In the genomic region with DNA sequence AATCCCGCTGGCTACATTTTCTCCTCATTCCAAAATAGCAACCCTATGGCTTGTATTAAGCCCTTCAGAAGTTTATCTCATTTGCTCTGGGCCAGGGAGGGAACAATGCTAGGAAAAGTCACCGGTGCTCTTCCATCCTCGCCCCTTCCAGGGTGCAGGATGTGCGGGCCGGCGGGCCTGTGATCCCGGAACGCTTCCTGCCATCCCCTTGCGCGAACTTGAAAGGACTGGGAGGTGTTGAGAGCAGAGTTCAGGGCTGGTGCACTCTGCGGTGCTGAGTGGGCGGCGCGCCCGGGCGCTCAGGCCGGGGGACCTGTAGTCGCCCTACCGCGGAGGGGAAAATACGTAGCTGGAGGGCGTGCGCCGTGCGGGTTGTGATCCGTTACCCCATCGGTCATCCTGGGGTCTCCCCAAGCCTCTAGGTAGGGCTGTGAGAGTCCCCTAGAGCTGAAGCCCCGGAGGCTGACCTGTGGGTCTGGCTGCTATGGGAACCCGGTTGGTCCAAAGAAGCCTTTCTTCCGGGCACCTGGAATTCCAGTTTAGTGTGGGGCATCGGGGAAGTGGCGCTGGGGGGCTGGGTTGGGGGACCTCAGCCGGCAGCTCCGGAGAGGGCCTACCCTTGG, we compare ENCODE assay signal across 9 cellular contexts. TPM values are rescaled to one million over a fixed set of nuclear protein-coding genes. Genes with fewer than 3 reads are reported as not detected.
DNase-seq lines count a peak whose midpoint lies in the region; ATAC-seq and TF ChIP-seq lines count a peak whose summit lies in the region.
"Had no signal": no experiment of that assay in that cellular context is flagged by ENCODE, and none has a peak within 500 bp of the region (broad histone marks: within the 10 kb centered on the region; RNA-seq: fewer than 3 reads in every experiment).

No MANE protein-coding gene starts in this region.

- TF ChIP-seq CTCF in uterus (IDR thresholded peaks at IDR 0.05): no peak
- TF ChIP-seq CTCF in CD4-positive, alpha-beta T cell (IDR thresholded peaks at IDR 0.05): no peak

- no peaks in the 10 kb centered on the region for H3K36me3 ChIP-seq in duodenal mucosa (ENCODE audit: control insufficient read depth in 1 of 2, insufficient read depth in 2 of 2, low read length in 2 of 2)
- H3K36me3 ChIP-seq in mucosa of rectum (ENCODE audit: control insufficient read depth in 2 of 2, insufficient read depth in 2 of 2, low read length in 2 of 2): no peaks in the 10 kb centered on the region
- H3K36me3 ChIP-seq in uterus: no peaks in the 10 kb centered on the region
- H3K36me3 ChIP-seq: BLaER1 treated with 17β-estradiol and CSF1 and Interleukin-3, amounts not matched to agents 10 nM and 100 nM had no signal

- H3K4me1 Mint-ChIP-seq in CD4-positive, alpha-beta T cell (ENCODE audit: low read depth): peaks cover 47% of the 10 kb centered on the region

- peak; percentile 14 to 24 for TF ChIP-seq POLR2A in uterus (IDR thresholded peaks at IDR 0.05)

- CTCF ChIA-PET in CD4-positive, alpha-beta T cell (lab: Charles Lee): no interaction called here

- no peaks in the 10 kb centered on the region for H3K9me3 Mint-ChIP-seq in CD4-positive, alpha-beta T cell

- H3K36me3 Mint-ChIP-seq in CD4-positive, alpha-beta T cell (ENCODE audit: low read depth): no peaks in the 10 kb centered on the region

- no peak overlapping the region for H3K4me3 Mint-ChIP-seq in CD4-positive, alpha-beta T cell

- peak overlapping the region; percentile 63 for H3K27ac ChIP-seq in duodenal mucosa (ENCODE audit: low read depth, low read length)
- H3K27ac ChIP-seq in mucosa of rectum (ENCODE audit: low read depth in 2 of 2, low read length in 2 of 2): peak overlapping the region; percentile 85 to 88
- peak overlapping the region; percentile 66 to 83 for H3K27ac ChIP-seq in uterus
- H3K27ac ChIP-seq in CD4-positive, alpha-beta T cell (ENCODE audit: low read depth, low read length): no peak overlapping the region
- H3K27ac ChIP-seq: BLaER1 treated with 17β-estradiol and CSF1 and Interleukin-3, amounts not matched to agents 10 nM and 100 nM had no signal

- H3K9ac ChIP-seq in duodenal mucosa (ENCODE audit: low read depth in 1 of 2, low read length in 2 of 2) (peak overlapping the region; percentile 75 to 85), mucosa of rectum (ENCODE audit: low read depth in 1 of 2, low read length in 2 of 2) (peak overlapping the region; percentile 79 to 92)

- no peaks in the 10 kb centered on the region for H3K9me3 ChIP-seq in duodenal mucosa (ENCODE audit: control insufficient read depth in 1 of 2, low read length in 2 of 2)
- no peaks in the 10 kb centered on the region for H3K9me3 ChIP-seq in mucosa of rectum (ENCODE audit: control insufficient read depth in 2 of 2, low read length in 2 of 2)
- H3K9me3 ChIP-seq in uterus: no peaks in the 10 kb centered on the region
- H3K9me3 ChIP-seq in CD4-positive, alpha-beta T cell (ENCODE audit: control insufficient read depth, low read length): no peaks in the 10 kb centered on the region

- peaks cover 17 to 27% of the 10 kb centered on the region in 2 donors for H3K4me1 ChIP-seq in duodenal mucosa (ENCODE audit: control insufficient read depth in 1 of 2, insufficient read depth in 2 of 2, low read length in 2 of 2)
- H3K4me1 ChIP-seq in mucosa of rectum (ENCODE audit: control insufficient read depth in 2 of 2, insufficient read depth in 2 of 2, low read length in 2 of 2): peaks cover 12 to 35% of the 10 kb centered on the region in 2 donors
- peaks cover 0 to 7% of the 10 kb centered on the region in 2 donors for H3K4me1 ChIP-seq in uterus

- DNase-seq in Right ventricle myocardium superior: no peak
- DNase-seq in cardiac septum (ENCODE audit: low spot score): no peak
- peak in 1 of 2 donors; percentile 40 for DNase-seq in uterus
- DNase-seq in SKM-1 treated with dmso at 0.1 percent for 144 hours (lab: John Stamatoyannopoulos, UW; ENCODE audit: unreplicated experiment): no peak
- DNase-seq in CD4-positive, alpha-beta T cell: no peak

- H3K27me3 Mint-ChIP-seq in CD4-positive, alpha-beta T cell: peaks cover 56% of the 10 kb centered on the region

- no peak overlapping the region for H3K27ac Mint-ChIP-seq in CD4-positive, alpha-beta T cell

- POLR2A ChIA-PET in CD4-positive, alpha-beta T cell (lab: Charles Lee): no interaction called here

- peak overlapping the region; percentile 69 to 72 for H3K4me3 ChIP-seq in duodenal mucosa (ENCODE audit: low read depth in 1 of 2, low read length in 2 of 2)
- H3K4me3 ChIP-seq in mucosa of rectum (ENCODE audit: low read length in 2 of 2): peak overlapping the region; percentile 81 to 83
- H3K4me3 ChIP-seq in uterus: peak overlapping the region; percentile 1 to 11

- H3K27me3 ChIP-seq in duodenal mucosa (ENCODE audit: control insufficient read depth in 1 of 2, insufficient read depth in 2 of 2, low read length in 2 of 2): peaks cover 34 to 67% of the 10 kb centered on the region in 2 donors
- peaks cover 12 to 17% of the 10 kb centered on the region in 2 donors for H3K27me3 ChIP-seq in mucosa of rectum (ENCODE audit: control insufficient read depth in 2 of 2, insufficient read depth in 2 of 2, low read length in 2 of 2)
- H3K27me3 ChIP-seq in uterus: peaks cover 0 to 71% of the 10 kb centered on the region in 2 donors
- peaks cover 96% of the 10 kb centered on the region for H3K27me3 ChIP-seq in CD4-positive, alpha-beta T cell (ENCODE audit: control insufficient read depth, insufficient read depth, low read length)

- ATAC-seq in Right ventricle myocardium superior (ENCODE audit: poor library complexity) (peak; percentile 22), HG03565 (IDR thresholded peaks at IDR 0.05; ENCODE audit: unreplicated experiment) (no peak)
- no peak for ATAC-seq in CD4-positive, alpha-beta T cell (ENCODE audit: poor library complexity)

- intact Hi-C loops in Right ventricle myocardium superior (cut with DNase I): no loop called here
- intact Hi-C loops in cardiac septum (cut with DNase I): loop anchor here (5.0 kb wide), 1 partner anchor 37 kb away; no protein-coding TSS in a partner anchor
- intact Hi-C loops in uterus (cut with DNase I; ENCODE audit: low total_unique reads): no loop called here
- intact Hi-C loops in CD4-positive, alpha-beta T cell (cut with DNase I, micrococcal nuclease): no loop called here

RNA-seq across cellular contexts. Expression of gene NR5A2, which starts 13.1 kb away (rescaled TPM):
- 1.7 TPM for total RNA-seq in Right ventricle myocardium superior
- 0.89 TPM for total RNA-seq in cardiac septum
- total RNA-seq in uterus: 10 to 100 TPM in 2 of 4 donors, 1 to 10 TPM in 2; 5.0 to 21.5 (median 11.8) TPM
- not detected for total RNA-seq in CD4-positive, alpha-beta T cell

Comparison
In these comparisons a context has a peak if more than half of its experiments do, and no peak if none do; other contexts are left out.
1. H3K4me3 ChIP-seq: peak in every context shown above with its lines; median percentile 82 in mucosa of rectum; 70 in duodenal mucosa; 6 in uterus.